ENCODE assay signal across 20 cellular contexts in genomic region chr21:14318598-14318997, GRCh38.
"Had no signal": no experiment of that assay in that cellular context is flagged by ENCODE, and none has a peak within 500 bp of the region (broad histone marks: within the 10 kb centered on the region; RNA-seq: fewer than 3 reads in every experiment).

No MANE protein-coding gene starts in this region.

- H3K4me3 Mint-ChIP-seq: activated CD4-positive, alpha-beta T cell treated with anti-CD3 and anti-CD28 coated beads, Interleukin-2, amount 10 ng/mL, durations not matched to agents 24 days and 14 days; activated CD8-positive, alpha-beta T cell treated with anti-CD3 and anti-CD28 coated beads, Interleukin-2, amount 10 ng/mL, durations not matched to agents 7 days and 5 days; activated naive CD4-positive, alpha-beta T cell treated with anti-CD3 and anti-CD28 coated beads for 36 hours; activated T-cell treated with anti-CD3 and anti-CD28 coated beads, Interleukin-2, amount 50 U/mL, for 24 hours; effector memory CD8-positive, alpha-beta T cell; immature natural killer cell; nephron progenitor cell; stimulated activated naive CD8-positive, alpha-beta T cell treated with anti-CD3 and anti-CD28 coated beads, Interleukin-15, Interleukin-2, amounts not matched to agents 100 ng/mL and 50 ng/mL, for 24 hours had no signal

- H3K27ac Mint-ChIP-seq: activated CD4-positive, alpha-beta T cell treated with anti-CD3 and anti-CD28 coated beads, Interleukin-2, amount 10 ng/mL, durations not matched to agents 24 days and 14 days; activated CD8-positive, alpha-beta T cell treated with anti-CD3 and anti-CD28 coated beads, Interleukin-2, amount 10 ng/mL, durations not matched to agents 7 days and 5 days; activated naive CD4-positive, alpha-beta T cell treated with anti-CD3 and anti-CD28 coated beads for 36 hours; activated T-cell treated with anti-CD3 and anti-CD28 coated beads, Interleukin-2, amount 50 U/mL, for 24 hours; activated T-helper 2 cell treated with anti-CD3 and anti-CD28 coated beads, Interferon-gamma antibody, Interleukin-2, Interleukin-4, amounts not matched to agents 10 μg/mL and 5 μg/mL and 100 μg/mL, durations not matched to agents 14 hours and 24 hours and 36 hours; effector memory CD8-positive, alpha-beta T cell; immature natural killer cell; nephron progenitor cell; stimulated activated naive CD8-positive, alpha-beta T cell treated with anti-CD3 and anti-CD28 coated beads, Interleukin-15, Interleukin-2, amounts not matched to agents 100 ng/mL and 50 ng/mL, for 24 hours had no signal

- H3K4me1 Mint-ChIP-seq: activated CD4-positive, alpha-beta T cell treated with anti-CD3 and anti-CD28 coated beads, Interleukin-2, amount 10 ng/mL, durations not matched to agents 24 days and 14 days; immature natural killer cell; nephron progenitor cell had no signal

- ATAC-seq: activated CD8-positive, alpha-beta T cell treated with anti-CD3 and anti-CD28 coated beads, Interleukin-2, amount 10 ng/mL, durations not matched to agents 7 days and 5 days; body of pancreas; effector memory CD8-positive, alpha-beta T cell; heart right ventricle had no signal

- H3K36me3 Mint-ChIP-seq: immature natural killer cell had no signal

- H3K9me3 Mint-ChIP-seq: activated CD4-positive, alpha-beta T cell treated with anti-CD3 and anti-CD28 coated beads, Interleukin-2, amount 10 ng/mL, durations not matched to agents 24 days and 14 days; activated naive CD4-positive, alpha-beta T cell treated with anti-CD3 and anti-CD28 coated beads for 36 hours; activated T-cell treated with anti-CD3 and anti-CD28 coated beads, Interleukin-2, amount 50 U/mL, for 24 hours; activated T-helper 2 cell treated with anti-CD3 and anti-CD28 coated beads, Interferon-gamma antibody, Interleukin-2, Interleukin-4, amounts not matched to agents 10 μg/mL and 5 μg/mL and 100 μg/mL, durations not matched to agents 14 hours and 24 hours and 36 hours; effector memory CD8-positive, alpha-beta T cell; immature natural killer cell; nephron progenitor cell; stimulated activated naive CD8-positive, alpha-beta T cell treated with anti-CD3 and anti-CD28 coated beads, Interleukin-15, Interleukin-2, amounts not matched to agents 100 ng/mL and 50 ng/mL, for 24 hours had no signal

- DNase-seq: activated CD4-positive, alpha-beta T cell treated with anti-CD3 and anti-CD28 coated beads, Interleukin-2, amount 10 ng/mL, durations not matched to agents 24 days and 14 days; activated CD8-positive, alpha-beta T cell treated with anti-CD3 and anti-CD28 coated beads, Interleukin-2, amount 10 ng/mL, durations not matched to agents 7 days and 5 days; activated naive CD4-positive, alpha-beta T cell treated with anti-CD3 and anti-CD28 coated beads for 36 hours; activated T-cell treated with anti-CD3 and anti-CD28 coated beads, Interleukin-2, amount 50 U/mL, for 24 hours; body of pancreas; dermis blood vessel endothelial cell; effector memory CD8-positive, alpha-beta T cell; esophagus squamous epithelium; heart right ventricle; immature natural killer cell; kidney glomerular epithelial cell; left ventricle myocardium inferior; mammary epithelial cell; midbrain; nephron progenitor cell; occipital lobe; retina; spleen had no signal
